ENCODE assay signal across 10 cellular contexts in the genomic region with DNA sequence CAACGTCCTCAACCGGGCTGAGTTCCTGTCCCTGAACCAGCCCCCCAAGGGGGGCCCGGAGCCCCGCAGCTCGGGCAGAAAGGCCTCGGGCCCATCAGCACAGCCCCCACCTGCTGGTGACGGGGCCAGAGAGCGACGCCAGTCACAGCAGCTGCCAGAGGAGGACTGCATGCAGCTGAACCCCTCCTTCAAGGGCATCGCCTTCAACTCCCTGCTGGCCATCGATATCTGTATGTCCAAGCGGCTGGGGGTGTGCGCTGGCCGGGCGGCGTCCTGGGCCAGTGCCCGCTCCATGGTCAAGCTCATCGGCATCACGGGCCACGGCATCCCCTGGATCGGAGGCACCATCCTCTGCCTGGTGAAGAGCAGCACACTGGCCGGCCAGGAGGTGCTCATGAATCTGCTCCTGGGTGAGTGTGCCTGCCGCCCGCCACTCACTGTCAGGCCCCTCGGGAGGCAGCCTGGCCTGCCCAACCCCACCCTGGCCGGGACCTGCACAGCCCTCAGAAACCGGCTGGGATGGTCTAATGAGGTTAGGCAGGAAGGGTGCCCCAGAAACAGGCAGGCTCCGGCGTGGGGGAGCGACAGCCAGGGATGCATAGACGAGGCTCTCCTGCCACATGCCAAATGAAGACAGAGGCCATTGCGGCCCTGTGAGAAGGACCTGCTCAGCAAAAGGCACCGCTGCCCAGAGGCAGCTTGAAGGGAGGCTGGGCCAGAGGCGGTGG. TPM values are rescaled to one million over a fixed set of nuclear protein-coding genes. Genes with fewer than 3 reads are reported as not detected.
DNase-seq lines count a peak whose midpoint lies in the region; ATAC-seq and TF ChIP-seq lines count a peak whose summit lies in the region.
"Had no signal": no experiment of that assay in that cellular context is flagged by ENCODE, and none has a peak within 500 bp of the region (broad histone marks: within the 10 kb centered on the region; RNA-seq: fewer than 3 reads in every experiment).

No MANE protein-coding gene starts in this region.

- ATAC-seq in upper lobe of left lung (ENCODE audit: low FRiP score in 2 of 2) = peak in 1 of 2 donors; percentile 34
- no peak for ATAC-seq in natural killer cell treated with Interleukin-12 subunit alpha and Interleukin-12 subunit beta and Interleukin-15 and Interleukin-18, amount 100 ng/mL, for 72 hours

- H3K9me3 ChIP-seq in esophagus muscularis mucosa (no peaks in the 10 kb centered on the region), muscle layer of duodenum (ENCODE audit: control insufficient read depth in 1 of 2, low read length in 2 of 2) (no peaks in the 10 kb centered on the region), upper lobe of left lung (no peaks in the 10 kb centered on the region)

- peaks cover 0 to 4% of the 10 kb centered on the region in 2 donors for H3K4me1 Mint-ChIP-seq in natural killer cell treated with Interleukin-12 subunit alpha and Interleukin-12 subunit beta and Interleukin-15 and Interleukin-18, amount 100 ng/mL, for 72 hours (ENCODE audit: low read depth in 2 of 2)
- H3K4me1 Mint-ChIP-seq in immature natural killer cell = peaks cover 0 to 1% of the 10 kb centered on the region in 2 donors

- TF ChIP-seq EP300 in esophagus muscularis mucosa (IDR thresholded peaks at IDR 0.05) = no peak
- no peak for TF ChIP-seq EP300 in upper lobe of left lung (IDR thresholded peaks at IDR 0.05)

- H3K36me3 ChIP-seq in esophagus muscularis mucosa (no peaks in the 10 kb centered on the region), muscle layer of duodenum (ENCODE audit: control insufficient read depth in 1 of 2, insufficient read depth in 2 of 2, low read length in 2 of 2) (no peaks in the 10 kb centered on the region), upper lobe of left lung (no peaks in the 10 kb centered on the region)

- intact Hi-C loops in esophagus muscularis mucosa (cut with DNase I) = no loop called here

- DNase-seq in DMS 273 (lab: John Stamatoyannopoulos, UW; ENCODE audit: unreplicated experiment) (peak; percentile 62), DMS 273 treated with DMSO at 0.1 percent for 48 hours (lab: John Stamatoyannopoulos, UW) (no peak), esophagus muscularis mucosa (ENCODE audit: extremely low spot score) (no peak), upper lobe of left lung (peak in 1 of 2 donors; percentile 81), immature natural killer cell (no peak), epidermal melanocyte (ENCODE audit: insufficient read length, low spot score) (no peak)
- no peak for DNase-seq in natural killer cell treated with Interleukin-12 subunit alpha and Interleukin-12 subunit beta and Interleukin-15 and Interleukin-18, amount 100 ng/mL, for 72 hours (ENCODE audit: low spot score)
- DNase-seq: stimulated activated naive CD4-positive, alpha-beta T cell had no signal

- H3K9me3 Mint-ChIP-seq in natural killer cell treated with Interleukin-12 subunit alpha and Interleukin-12 subunit beta and Interleukin-15 and Interleukin-18, amount 100 ng/mL, for 72 hours = no peaks in the 10 kb centered on the region
- H3K9me3 Mint-ChIP-seq in immature natural killer cell = peaks cover 0 to 2% (median 0%) of the 10 kb centered on the region in 6 donors

- H3K27ac ChIP-seq in esophagus muscularis mucosa (replicated peaks in 1 of 4) = peak overlapping the region; percentile 69 to 75 (median 73)
- H3K27ac ChIP-seq in muscle layer of duodenum (ENCODE audit: low read length) = no peak overlapping the region
- H3K27ac ChIP-seq in upper lobe of left lung = peak overlapping the region in 2 of 4 donors; percentile 48 to 64
- H3K27ac ChIP-seq: 22Rv1 had no signal

- H3K4me1 ChIP-seq in esophagus muscularis mucosa (peaks cover 24 to 40% (median 25%) of the 10 kb centered on the region in 4 donors), muscle layer of duodenum (ENCODE audit: control insufficient read depth in 1 of 2, insufficient read depth in 2 of 2, low read length in 2 of 2) (peaks cover 0 to 24% of the 10 kb centered on the region in 2 donors), upper lobe of left lung (no peaks in the 10 kb centered on the region)

- H3K27me3 Mint-ChIP-seq in natural killer cell treated with Interleukin-12 subunit alpha and Interleukin-12 subunit beta and Interleukin-15 and Interleukin-18, amount 100 ng/mL, for 72 hours = no peaks in the 10 kb centered on the region
- peaks cover 0 to 4% (median 0%) of the 10 kb centered on the region in 3 donors for H3K27me3 Mint-ChIP-seq in immature natural killer cell (ENCODE audit: low read depth in 3 of 3)

- H3K27me3 ChIP-seq in esophagus muscularis mucosa (no peaks in the 10 kb centered on the region), muscle layer of duodenum (ENCODE audit: low read depth, low read length) (no peaks in the 10 kb centered on the region), upper lobe of left lung (no peaks in the 10 kb centered on the region)

- H3K4me3 ChIP-seq in esophagus muscularis mucosa = peak overlapping the region; percentile 51 to 66 (median 62)
- peak overlapping the region; percentile 55 to 70 for H3K4me3 ChIP-seq in muscle layer of duodenum (ENCODE audit: low read depth in 1 of 2, low read length in 2 of 2)
- H3K4me3 ChIP-seq in upper lobe of left lung = peak overlapping the region in 3 of 4 donors; percentile 27 to 43 (median 35)

- H3K27ac Mint-ChIP-seq in natural killer cell treated with Interleukin-12 subunit alpha and Interleukin-12 subunit beta and Interleukin-15 and Interleukin-18, amount 100 ng/mL, for 72 hours = no peak overlapping the region
- H3K27ac Mint-ChIP-seq in immature natural killer cell = no peak overlapping the region

- TF ChIP-seq CTCF in esophagus muscularis mucosa (IDR thresholded peaks at IDR 0.05) (no peak), upper lobe of left lung (IDR thresholded peaks at IDR 0.05) (no peak)

- H3K36me3 Mint-ChIP-seq in natural killer cell treated with Interleukin-12 subunit alpha and Interleukin-12 subunit beta and Interleukin-15 and Interleukin-18, amount 100 ng/mL, for 72 hours = no peaks in the 10 kb centered on the region
- no peaks in the 10 kb centered on the region for H3K36me3 Mint-ChIP-seq in immature natural killer cell

- no peak for TF ChIP-seq POLR2A in esophagus muscularis mucosa (IDR thresholded peaks at IDR 0.05; ENCODE audit: low read depth)
- TF ChIP-seq POLR2A in upper lobe of left lung (IDR thresholded peaks at IDR 0.05) = no peak

- no peak overlapping the region for H3K4me3 Mint-ChIP-seq in natural killer cell treated with Interleukin-12 subunit alpha and Interleukin-12 subunit beta and Interleukin-15 and Interleukin-18, amount 100 ng/mL, for 72 hours
- no peak overlapping the region for H3K4me3 Mint-ChIP-seq in immature natural killer cell

- WGBS in esophagus muscularis mucosa = 77% methylated on average over 6 of the region's 34 CpGs
- WGBS in upper lobe of left lung, 2 donors = 83 to 88% methylated on average over 6 to 21 of the region's 34 CpGs

RNA-seq across cellular contexts. Expression of a gene that starts 0.7 kb away (rescaled TPM):
- 10 to 100 TPM; 11.4 to 22.5 (median 14.4) TPM for total RNA-seq in esophagus muscularis mucosa
- total RNA-seq in upper lobe of left lung = 1 to 10 TPM in 4 of 6 donors, under 1 TPM in 2; 0.76 to 3.2 (median 1.6) TPM
- total RNA-seq in natural killer cell treated with Interleukin-12 subunit alpha and Interleukin-12 subunit beta and Interleukin-15 and Interleukin-18, amount 100 ng/mL, for 72 hours = under 1 TPM in 1 of 2 donors, not detected in 1; 0.74 TPM
- 1 to 10 TPM in 2 of 3 donors, under 1 TPM in 1; 0.44 to 1.4 (median 1.2) TPM for polyA plus RNA-seq in immature natural killer cell

RNA-seq across cellular contexts. Expression of a gene that starts 13.9 kb away (rescaled TPM):
- total RNA-seq in esophagus muscularis mucosa (1 to 10 TPM; 1.7 to 4.0 (median 3.3) TPM), upper lobe of left lung (10 to 100 TPM in 2 of 6 donors, 1 to 10 TPM in 4; 4.5 to 19.1 (median 9.3) TPM)
- 10 to 100 TPM; 46.2 to 53.3 TPM for total RNA-seq in natural killer cell treated with Interleukin-12 subunit alpha and Interleukin-12 subunit beta and Interleukin-15 and Interleukin-18, amount 100 ng/mL, for 72 hours
- 10 to 100 TPM in 1 of 3 donors, 1 to 10 TPM in 2; 5.0 to 20.8 (median 7.5) TPM for polyA plus RNA-seq in immature natural killer cell
